21 cellular contexts compared by ENCODE assay signal in the genomic region with DNA sequence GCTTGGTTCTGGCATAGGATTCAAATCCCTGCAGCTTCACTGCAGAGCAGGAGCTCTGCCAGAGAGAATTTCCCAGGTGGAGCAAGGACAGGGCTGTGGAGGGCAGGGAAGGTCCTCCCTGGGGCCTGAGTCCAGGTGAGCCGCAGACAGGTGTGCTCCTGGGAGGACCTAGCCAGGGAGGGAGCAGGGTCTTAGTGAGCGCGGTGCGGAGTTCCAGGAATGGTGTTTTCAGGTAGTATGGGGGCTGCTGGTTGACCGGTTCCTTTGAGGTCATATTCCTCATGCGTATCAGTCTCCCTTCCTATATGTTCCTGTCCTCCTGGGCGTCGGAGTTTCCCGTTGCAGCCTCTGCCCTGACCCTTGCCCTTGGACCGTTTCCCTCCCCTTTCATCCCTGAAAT.
"Had no signal": no experiment of that assay in that cellular context is flagged by ENCODE, and none has a peak within 500 bp of the region (broad histone marks: within the 10 kb centered on the region; RNA-seq: fewer than 3 reads in every experiment).

No MANE protein-coding gene starts in this region.

- ATAC-seq: effector memory CD8-positive, alpha-beta T cell; gastroesophageal sphincter; heart left ventricle; left cardiac atrium; left lung; left ventricle myocardium superior; mucosa of descending colon had no signal

- H3K36me3 ChIP-seq: colonic mucosa, esophagus squamous epithelium, gastroesophageal sphincter, heart left ventricle, left lung, lower lobe of right lung had no signal

- H3K27me3 ChIP-seq: colonic mucosa, esophagus squamous epithelium, gastroesophageal sphincter, heart left ventricle, hepatocyte, left lung had no signal

- DNase-seq: colonic mucosa; dermis blood vessel endothelial cell; dorsolateral prefrontal cortex; effector CD8-positive, alpha-beta T cell; effector memory CD8-positive, alpha-beta T cell; endodermal cell; erythroblast; esophagus squamous epithelium; foreskin fibroblast; heart left ventricle; hypothalamus; left cardiac atrium; left lung; left ventricle myocardium superior; lower lobe of right lung; mesenchymal stem cell; mucosa of descending colon; naive B cell had no signal

- H3K79me2 ChIP-seq: hepatocyte had no signal

- H3K4me1 ChIP-seq: colonic mucosa, esophagus squamous epithelium, gastroesophageal sphincter, heart left ventricle, left lung, lower lobe of right lung had no signal

- H3K4me2 ChIP-seq: hepatocyte had no signal

- H3K9me3 ChIP-seq: colonic mucosa, lower lobe of right lung had no signal

- H2AFZ ChIP-seq: hepatocyte had no signal

- H3K4me3 ChIP-seq: colonic mucosa, dorsolateral prefrontal cortex, esophagus squamous epithelium, gastroesophageal sphincter, heart left ventricle, hepatocyte, left lung, lower lobe of right lung, mucosa of descending colon had no signal

- H3K27ac ChIP-seq: colonic mucosa, dorsolateral prefrontal cortex, epithelial cell of prostate, esophagus squamous epithelium, gastroesophageal sphincter, heart left ventricle, hepatocyte, left lung, lower lobe of right lung had no signal
